Comparison of ENCODE assay signal across 8 cellular contexts in the genomic region with DNA sequence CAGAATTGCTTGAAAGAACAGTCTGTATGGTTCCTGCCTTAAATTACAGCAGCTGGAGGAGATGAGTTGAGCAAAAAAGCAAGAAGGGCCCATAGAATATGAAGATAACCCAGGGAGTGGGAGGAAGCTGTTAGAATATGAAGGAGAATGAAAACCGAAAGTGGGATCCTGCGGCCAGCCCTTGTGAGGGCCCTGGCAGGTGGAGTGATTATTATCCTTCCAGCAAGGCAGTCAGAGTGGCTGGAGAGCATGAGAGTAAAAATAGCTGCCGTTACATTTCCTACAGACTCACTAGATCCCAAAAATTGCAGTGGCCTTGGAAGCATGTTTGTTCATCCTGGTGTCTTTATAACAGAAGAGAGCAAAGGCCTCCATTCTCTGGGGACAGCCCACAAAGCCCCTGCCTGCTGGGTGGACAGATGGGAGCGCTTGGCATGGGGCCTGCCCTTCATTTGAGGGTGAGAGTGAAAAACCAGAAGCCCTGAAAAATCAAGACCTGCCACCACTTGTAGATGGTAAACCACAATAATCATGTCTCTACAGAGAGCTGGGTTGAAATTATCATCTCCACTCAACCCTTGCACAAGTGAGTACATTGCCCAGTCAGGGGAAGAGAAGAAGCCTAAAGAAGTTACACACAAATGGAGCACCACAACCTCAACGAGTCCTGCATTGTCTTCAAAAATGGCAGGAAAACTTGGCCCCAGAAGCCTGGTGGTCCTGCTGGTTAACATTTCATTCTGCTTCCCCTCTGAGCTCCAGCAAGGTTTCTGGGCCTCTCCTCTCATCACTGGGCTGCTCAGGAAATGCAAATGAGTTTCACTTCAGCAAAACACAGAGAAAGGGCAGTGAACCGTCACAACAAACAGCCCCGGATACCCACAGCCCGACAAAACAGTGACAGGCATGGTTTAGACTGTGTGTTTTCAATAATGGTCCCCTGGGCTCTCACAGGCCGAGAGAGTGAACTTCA. TPM values are rescaled to one million over a fixed set of nuclear protein-coding genes. Genes with fewer than 3 reads are reported as not detected.
A peak's percentile ranks its signal among the peaks of the same experiment; 100 is the strongest.
DNase-seq lines count a peak whose midpoint lies in the region; ATAC-seq and TF ChIP-seq lines count a peak whose summit lies in the region.

No MANE protein-coding gene starts in this region.

- peak; percentile 83 for ATAC-seq in HG03196 (IDR thresholded peaks at IDR 0.05; ENCODE audit: unreplicated experiment)

- intact Hi-C loops in dorsolateral prefrontal cortex (cut with DNase I), result loop anchor here (2.0 kb wide), 2 partner anchors 14 to 22 kb away; a partner anchor contains a TSS

- H3K4me3 ChIP-seq in dorsolateral prefrontal cortex, result peak overlapping the region in 31 of 59 donors; percentile 0 to 47 (median 23)

- TF ChIP-seq CTCF in dorsolateral prefrontal cortex (IDR thresholded peaks at IDR 0.05 in 54 of 56, conservative IDR thresholded peaks at IDR 0.05 in 2 of 56; ENCODE audit: low read depth in 1 of 56, partially characterized antibody in 56 of 56), result peak in 2 of 56 donors; percentile 10 to 15

- peak overlapping the region; percentile 67 to 99 (median 92) for H3K27ac ChIP-seq in dorsolateral prefrontal cortex

- peak; percentile 42 for DNase-seq in CD1c-positive myeloid dendritic cell (ENCODE audit: extremely low spot score)
- peak; percentile 84 for DNase-seq in GM19240 (ENCODE audit: insufficient read length, low spot score)
- DNase-seq in NOMO-1 treated with dmso at 0.1 percent for 144 hours (lab: John Stamatoyannopoulos, UW; ENCODE audit: unreplicated experiment), result peak; percentile 80
- peak in 6 of 10 donors; percentile 41 to 78 (median 62) for DNase-seq in dorsolateral prefrontal cortex
- DNase-seq in renal cortical epithelial cell (ENCODE audit: low read depth), result peak; percentile 19
- no peak for DNase-seq in HuH-7 (ENCODE audit: low spot score)
- no peak for DNase-seq in cortex of kidney (lab: John Stamatoyannopoulos, UW)

- H3K27me3 ChIP-seq in dorsolateral prefrontal cortex, result no peaks in the 10 kb centered on the region

RNA-seq across cellular contexts. Expression of a gene that starts 20.5 kb away (rescaled TPM):
- total RNA-seq in dorsolateral prefrontal cortex, result 100 to 1,000 TPM in 1 of 120 experiments, 10 to 100 TPM in 119; 19.6 to 100 (median 62.4) TPM
- not detected in 2 replicates for total RNA-seq in renal cortical epithelial cell

RNA-seq across cellular contexts. Expression of a gene that starts 23.0 kb away (rescaled TPM):
- total RNA-seq in dorsolateral prefrontal cortex (100 to 1,000 TPM in 30 of 120 experiments, 10 to 100 TPM in 90; 63.6 to 149 (median 93.0) TPM), renal cortical epithelial cell (16.8 and 21.8 TPM in 2 replicates)

Comparison
In these comparisons a context has a peak if more than half of its experiments do, and no peak if none do; other contexts are left out.
1. DNase-seq: peak in CD1c-positive myeloid dendritic cell (single experiment), GM19240 (single experiment), NOMO-1 treated with dmso at 0.1 percent for 144 hours (single experiment), dorsolateral prefrontal cortex (6 of 10) and renal cortical epithelial cell (single experiment); none in HuH-7 (single experiment) and cortex of kidney (single experiment).
2. RNA of a gene that starts 20.5 kb away (total RNA-seq): 19.6 to 100 TPM in dorsolateral prefrontal cortex; not detected in renal cortical epithelial cell; every median in the first group is over 10 times any median in the second.